In the genomic region with DNA sequence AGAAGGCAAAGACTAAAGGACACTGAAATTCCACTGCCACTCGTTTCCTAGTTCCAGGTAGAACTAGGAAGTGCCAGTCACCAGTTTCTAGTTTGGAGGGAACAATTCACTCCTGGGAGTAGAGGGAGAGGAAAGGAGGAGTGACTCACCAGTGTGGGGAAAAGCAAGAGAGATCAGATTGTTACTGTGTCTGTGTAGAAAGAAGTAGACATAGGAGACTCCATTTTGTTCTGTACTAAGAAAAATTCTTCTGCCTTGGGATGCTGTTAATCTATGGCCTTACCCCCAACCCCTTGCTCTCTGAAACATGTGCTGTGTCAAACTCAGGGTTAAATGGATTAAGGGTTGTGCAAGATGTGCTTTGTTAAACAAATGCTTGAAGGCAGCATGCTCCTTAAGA, we compare ENCODE assay signal across 9 cellular contexts. TPM values are rescaled to one million over a fixed set of nuclear protein-coding genes. Genes with fewer than 3 reads are reported as not detected.
DNase-seq lines count a peak whose midpoint lies in the region; TF ChIP-seq lines count a peak whose summit lies in the region.
"Not testable (repeated sequence)": the region's sequence is repeated elsewhere in the genome, so short reads cannot be mapped to it uniquely, and the experiment has no call there.
"Had no signal": no experiment of that assay in that cellular context is flagged by ENCODE, and none has a peak within 500 bp of the region (broad histone marks: within the 10 kb centered on the region; RNA-seq: fewer than 3 reads in every experiment).

No MANE protein-coding gene starts in this region.

- H3K36me3 ChIP-seq in PC-9 (ENCODE audit: low read depth); duodenal mucosa (ENCODE audit: control insufficient read depth in 1 of 2, insufficient read depth in 2 of 2, low read length in 2 of 2); suprapubic skin: not testable (repeated sequence)

- POLR2A ChIA-PET in PC-9 (lab: Charles Lee; ENCODE audit: unreplicated experiment) = not testable (repeated sequence)

- TF ChIP-seq CTCF in 22Rv1 (IDR thresholded peaks at IDR 0.05); PC-9 (conservative IDR thresholded peaks at IDR 0.05); suprapubic skin (IDR thresholded peaks at IDR 0.05): not testable (repeated sequence)

- peaks cover 51% of the 10 kb centered on the region for H3F3A ChIP-seq in PC-9 (ENCODE audit: insufficient read depth, low read depth)

- H3K9me2 ChIP-seq in PC-9 (ENCODE audit: insufficient read depth) = not testable (repeated sequence)

- H3K4me3 ChIP-seq in PC-9; duodenal mucosa (ENCODE audit: low read depth in 1 of 2, low read length in 2 of 2); suprapubic skin: not testable (repeated sequence)

- not testable (repeated sequence) for TF ChIP-seq EP300 in suprapubic skin (IDR thresholded peaks at IDR 0.05)

- not testable (repeated sequence) for H2AFZ ChIP-seq in PC-9

- 18% methylated on average over 1 of the region's 1 CpG for WGBS in suprapubic skin

- peaks cover 73% of the 10 kb centered on the region for H3K4me1 ChIP-seq in PC-9 (replicated peaks; ENCODE audit: insufficient read depth)
- H3K4me1 ChIP-seq in duodenal mucosa (ENCODE audit: control insufficient read depth in 1 of 2, insufficient read depth in 2 of 2, low read length in 2 of 2) = peaks cover 40 to 50% of the 10 kb centered on the region in 2 donors
- peaks cover 76% of the 10 kb centered on the region for H3K4me1 ChIP-seq in suprapubic skin

- intact Hi-C loops in PC-9 (cut with micrococcal nuclease; ENCODE audit: unreplicated experiment) = not testable (repeated sequence)

- not testable (repeated sequence) for BruUV-seq in PC-9 (replicated peaks; lab: Mats Ljungman, UMichigan)

- peak overlapping the region; percentile 90 for H3K27ac Mint-ChIP-seq in activated naive CD4-positive, alpha-beta T cell treated with anti-CD3 and anti-CD28 coated beads, Interleukin-2, amount 50 U/mL, for 24 hours

- H3K4me2 ChIP-seq in PC-9 = peak overlapping the region; percentile 93; the same call in 1 of the 2 replicates

- H4K20me1 ChIP-seq in PC-9 (ENCODE audit: insufficient read depth) = peaks cover 28% of the 10 kb centered on the region

- DNase-seq in ELR (ENCODE audit: low read depth) (peak; percentile 50), iris pigment epithelial cell (ENCODE audit: low read depth) (peak; percentile 38), mucosa of gallbladder (ENCODE audit: low spot score) (peak; percentile 56)
- DNase-seq in PC-9; suprapubic skin (ENCODE audit: low spot score in 2 of 2): not testable (repeated sequence)

- H3K27ac ChIP-seq in 22Rv1 (peak overlapping the region; percentile 26; the same call in 1 of the 2 replicates), PC-9 (peak overlapping the region; percentile 40), duodenal mucosa (ENCODE audit: low read depth, low read length) (peak overlapping the region; percentile 8), suprapubic skin (peak overlapping the region; percentile 77)

- H3K9me3 ChIP-seq in PC-9 (ENCODE audit: insufficient read depth, low read depth); duodenal mucosa (ENCODE audit: control insufficient read depth in 1 of 2, low read length in 2 of 2); suprapubic skin: not testable (repeated sequence)

- H3K27me3 ChIP-seq in PC-9 (ENCODE audit: insufficient read depth, low read depth); duodenal mucosa (ENCODE audit: control insufficient read depth in 1 of 2, insufficient read depth in 2 of 2, low read length in 2 of 2); suprapubic skin: not testable (repeated sequence)

- peaks cover 63% of the 10 kb centered on the region for H3K4me1 Mint-ChIP-seq in activated naive CD4-positive, alpha-beta T cell treated with anti-CD3 and anti-CD28 coated beads, Interleukin-2, amount 50 U/mL, for 24 hours

- H3K9me3 Mint-ChIP-seq in activated naive CD4-positive, alpha-beta T cell treated with anti-CD3 and anti-CD28 coated beads, Interleukin-2, amount 50 U/mL, for 24 hours = not testable (repeated sequence)

- H3K4me3 Mint-ChIP-seq in activated naive CD4-positive, alpha-beta T cell treated with anti-CD3 and anti-CD28 coated beads, Interleukin-2, amount 50 U/mL, for 24 hours = not testable (repeated sequence)

- CTCF ChIA-PET in PC-9 (lab: Charles Lee) = not testable (repeated sequence)

- not testable (repeated sequence) for TF ChIP-seq POLR2A in suprapubic skin (IDR thresholded peaks at IDR 0.05)

- not testable (repeated sequence) for H3K36me3 Mint-ChIP-seq in activated naive CD4-positive, alpha-beta T cell treated with anti-CD3 and anti-CD28 coated beads, Interleukin-2, amount 50 U/mL, for 24 hours

- H3K27me3 Mint-ChIP-seq in activated naive CD4-positive, alpha-beta T cell treated with anti-CD3 and anti-CD28 coated beads, Interleukin-2, amount 50 U/mL, for 24 hours = not testable (repeated sequence)

- not testable (repeated sequence) for H3K9ac ChIP-seq in duodenal mucosa (ENCODE audit: low read depth in 1 of 2, low read length in 2 of 2)

- H3K79me2 ChIP-seq in PC-9 (ENCODE audit: low read depth) = peaks cover 85% of the 10 kb centered on the region

RNA-seq across cellular contexts. Expression of a gene that starts 4.3 kb away (rescaled TPM):
- 99.9 and 117 TPM in 2 replicates for total RNA-seq in PC-9 (2021)
- 173 TPM for total RNA-seq in mucosa of gallbladder
- 100 to 1,000 TPM; 101 to 112 (median 107) TPM for total RNA-seq in suprapubic skin

RNA-seq across cellular contexts. Expression of a gene that starts 22.1 kb away (rescaled TPM):
- total RNA-seq in PC-9 (2021) (51.4 and 70.8 TPM in 2 replicates), mucosa of gallbladder (70.9 TPM), suprapubic skin (100 to 1,000 TPM in 2 of 4 donors, 10 to 100 TPM in 2; 70.0 to 123 (median 98.8) TPM)

RNA-seq across cellular contexts. Expression of a gene that starts 29.1 kb away (rescaled TPM):
- total RNA-seq in PC-9 (2021) = 34.8 and 43.2 TPM in 2 replicates
- 58.8 TPM for total RNA-seq in mucosa of gallbladder
- 10 to 100 TPM; 33.9 to 88.7 (median 43.7) TPM for total RNA-seq in suprapubic skin

RNA-seq across cellular contexts. Expression of a gene that starts 53.0 kb away (rescaled TPM):
- total RNA-seq in PC-9 (2021) (0.46 and 0.65 TPM in 2 replicates), mucosa of gallbladder (16.2 TPM), suprapubic skin (10 to 100 TPM; 12.3 to 46.2 (median 14.5) TPM)
- total RNA-seq: osteocyte had no signal

Comparison
In these comparisons a context has a peak if more than half of its experiments do, and no peak if none do; other contexts are left out.
1. H3K27ac ChIP-seq: peak in every context shown above with its lines; median percentile 77 in suprapubic skin; 40 in PC-9; 26 in 22Rv1; 8 in duodenal mucosa.